In the genomic region with DNA sequence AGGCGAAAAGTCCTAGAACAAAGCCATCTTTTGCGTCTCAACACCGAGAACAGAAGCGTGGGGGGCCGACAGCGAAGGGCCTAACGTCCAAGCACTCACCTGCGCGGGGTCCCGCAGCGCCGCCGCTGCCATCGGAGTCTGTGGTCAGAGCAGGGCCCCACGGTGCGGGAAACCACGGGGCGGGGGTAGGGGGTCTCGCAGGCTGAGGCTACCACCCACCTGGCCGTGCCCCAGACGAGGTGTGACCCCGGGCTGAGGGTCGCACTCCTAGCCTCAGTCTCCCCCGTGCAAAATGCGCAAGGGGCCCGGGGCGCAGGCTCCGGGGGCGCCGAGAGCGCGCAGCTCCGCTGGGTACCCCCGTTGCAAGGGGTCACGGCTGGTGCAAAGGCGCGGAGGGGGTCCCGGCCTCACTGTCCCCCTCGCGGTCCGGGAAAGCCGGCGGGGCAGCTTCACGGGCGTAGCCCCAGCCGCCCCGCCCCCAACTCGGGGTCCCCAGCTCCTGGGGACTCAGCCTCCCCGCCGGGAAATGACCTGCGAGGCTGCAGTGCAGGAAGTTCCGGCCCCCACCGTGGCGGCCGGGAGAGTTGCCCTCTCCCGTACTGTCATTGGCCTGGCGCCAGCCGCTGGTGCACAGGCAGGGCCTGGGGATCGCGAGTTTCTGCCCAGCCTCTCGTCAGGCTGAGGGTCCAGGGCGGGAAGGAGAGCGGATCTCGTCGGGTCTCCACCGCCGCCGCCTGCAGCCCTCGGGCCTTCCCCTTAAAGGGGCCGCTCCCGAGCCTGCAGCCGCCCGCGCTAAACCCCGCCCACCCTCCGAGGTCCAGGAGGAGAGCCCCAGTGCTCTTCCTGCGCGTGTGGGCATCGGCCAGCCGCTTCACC, we compare ENCODE assay signal across 8 cellular contexts. TPM values are rescaled to one million over a fixed set of nuclear protein-coding genes. Genes with fewer than 3 reads are reported as not detected.
DNase-seq lines count a peak whose midpoint lies in the region; ATAC-seq and TF ChIP-seq lines count a peak whose summit lies in the region.

Gene ZNF792, minus strand, starts transcription at position 699 of the 876 bp plus-strand sequence. Its CDS starts 567 bp downstream, at position 132.

- POLR2A ChIA-PET in naive thymus-derived CD4-positive, alpha-beta T cell (lab: Charles Lee) = interaction anchor here (1.1 to 5.5 kb wide), 12 partner anchors 11 to 286 kb away, joined by 3 to 35 read pairs (median 6); partner anchors contain the start of genes GRAMD1A, ZNF181, ZNF30 and ZNF302

- H3K27ac ChIP-seq in naive thymus-derived CD4-positive, alpha-beta T cell (ENCODE audit: low read depth, low read length) = peak within 1 kb of the TSS; percentile 80

- H3K9me3 Mint-ChIP-seq in activated T-cell treated with anti-CD3 and anti-CD28 coated beads, Interleukin-2, amount 50 U/mL, for 72 hours = peaks cover 19 to 33% of the 10 kb centered on the region in 2 donors
- H3K9me3 Mint-ChIP-seq in naive thymus-derived CD4-positive, alpha-beta T cell = peaks cover 8 to 83% (median 63%) of the 10 kb centered on the region in 11 donors

- ATAC-seq in GM18498 (IDR thresholded peaks at IDR 0.05; ENCODE audit: unreplicated experiment) = peak; percentile 71
- ATAC-seq in HG03280 (IDR thresholded peaks at IDR 0.05; ENCODE audit: unreplicated experiment) = peak; percentile 55
- peak; percentile 84 to 88 for ATAC-seq in activated T-cell treated with anti-CD3 and anti-CD28 coated beads, Interleukin-2, amount 50 U/mL, for 72 hours (replicated peaks in 1 of 2)
- peak; percentile 63 for ATAC-seq in naive thymus-derived CD4-positive, alpha-beta T cell

- H3K4me3 Mint-ChIP-seq in activated T-cell treated with anti-CD3 and anti-CD28 coated beads, Interleukin-2, amount 50 U/mL, for 72 hours = peak within 1 kb of the TSS; percentile 98
- H3K4me3 Mint-ChIP-seq in naive thymus-derived CD4-positive, alpha-beta T cell = peak within 1 kb of the TSS; percentile 90 to 98 (median 96)

- peaks cover 45 to 47% of the 10 kb centered on the region in 2 donors for H3K36me3 Mint-ChIP-seq in activated T-cell treated with anti-CD3 and anti-CD28 coated beads, Interleukin-2, amount 50 U/mL, for 72 hours (ENCODE audit: insufficient read depth in 2 of 2)
- peaks cover 41 to 56% (median 50%) of the 10 kb centered on the region in 5 donors for H3K36me3 Mint-ChIP-seq in naive thymus-derived CD4-positive, alpha-beta T cell

- H3K27me3 Mint-ChIP-seq in activated T-cell treated with anti-CD3 and anti-CD28 coated beads, Interleukin-2, amount 50 U/mL, for 72 hours (ENCODE audit: low read depth) = no peaks in the 10 kb centered on the region
- H3K27me3 Mint-ChIP-seq in naive thymus-derived CD4-positive, alpha-beta T cell = peaks cover 0 to under 1% (median 0%) of the 10 kb centered on the region in 5 donors

- peaks cover 14 to 17% of the 10 kb centered on the region in 2 donors for H3K4me1 ChIP-seq in naive thymus-derived CD4-positive, alpha-beta T cell (ENCODE audit: control insufficient read depth in 2 of 2, insufficient read depth in 2 of 2, low read length in 2 of 2)

- H3K27ac Mint-ChIP-seq in activated T-cell treated with anti-CD3 and anti-CD28 coated beads, Interleukin-2, amount 50 U/mL, for 72 hours = peak within 1 kb of the TSS; percentile 21
- H3K27ac Mint-ChIP-seq in naive thymus-derived CD4-positive, alpha-beta T cell = peak within 1 kb of the TSS; percentile 86 to 99 (median 93)

- CTCF ChIA-PET in naive thymus-derived CD4-positive, alpha-beta T cell (lab: Charles Lee) = no interaction called here

- intact Hi-C loops in naive thymus-derived CD4-positive, alpha-beta T cell (cut with micrococcal nuclease) = loop anchor here (2.0 to 5.0 kb wide), 4 partner anchors 36 to 286 kb away; partner anchors contain the start of genes ZNF30 (in 2 of the 2), SCGB2B2 (in 1 of the 2), ZNF302 (in 1 of the 2) and ZNF599 (in 1 of the 2)

- no peak for TF ChIP-seq CTCF in fibroblast of mammary gland (conservative IDR thresholded peaks at IDR 0.05; ENCODE audit: control insufficient read depth, insufficient read depth, low read depth, low read length)

- H3K4me1 Mint-ChIP-seq in activated T-cell treated with anti-CD3 and anti-CD28 coated beads, Interleukin-2, amount 50 U/mL, for 72 hours (ENCODE audit: low read depth) = peaks cover 25% of the 10 kb centered on the region
- peaks cover 21 to 42% (median 26%) of the 10 kb centered on the region in 7 donors for H3K4me1 Mint-ChIP-seq in naive thymus-derived CD4-positive, alpha-beta T cell

- DNase-seq in 8988T (peak; percentile 83), NOMO-1 treated with dmso at 0.1 percent for 144 hours (lab: John Stamatoyannopoulos, UW; ENCODE audit: unreplicated experiment) (peak; percentile 9), fibroblast of mammary gland (ENCODE audit: low read depth) (peak; percentile 18), stromal cell of bone marrow (ENCODE audit: low read depth) (peak; percentile 7)
- DNase-seq in activated T-cell treated with anti-CD3 and anti-CD28 coated beads, Interleukin-2, amount 50 U/mL, for 72 hours = peak; percentile 68 to 71
- DNase-seq in naive thymus-derived CD4-positive, alpha-beta T cell = peak; percentile 20 to 67 (median 36)

- H3K36me3 ChIP-seq in naive thymus-derived CD4-positive, alpha-beta T cell (ENCODE audit: control insufficient read depth in 2 of 3, insufficient read depth in 3 of 3, low read length in 3 of 3) = peaks cover 21 to 44% (median 22%) of the 10 kb centered on the region in 3 experiments

- H3K4me3 ChIP-seq in fibroblast of mammary gland (ENCODE audit: control insufficient read depth, low read depth, low read length) = peak within 1 kb of the TSS; percentile 65
- peak within 1 kb of the TSS; percentile 74 for H3K4me3 ChIP-seq in naive thymus-derived CD4-positive, alpha-beta T cell (ENCODE audit: low read length)

- H3K27me3 ChIP-seq in naive thymus-derived CD4-positive, alpha-beta T cell (ENCODE audit: control insufficient read depth in 2 of 2, insufficient read depth in 2 of 2, low read length in 2 of 2) = no peaks in the 10 kb centered on the region

- H3K9me3 ChIP-seq in naive thymus-derived CD4-positive, alpha-beta T cell (ENCODE audit: control insufficient read depth in 2 of 3, low read length in 3 of 3) = peaks cover 26 to 53% (median 38%) of the 10 kb centered on the region in 3 experiments

RNA-seq across cellular contexts. Expression of gene ZNF792, which starts in this region (rescaled TPM):
- 1 to 10 TPM; 8.3 to 9.1 TPM for total RNA-seq in activated T-cell treated with anti-CD3 and anti-CD28 coated beads, Interleukin-2, amount 50 U/mL, for 72 hours
- 10 to 100 TPM; 11.0 to 33.9 (median 14.7) TPM for total RNA-seq in naive thymus-derived CD4-positive, alpha-beta T cell
- polyA plus RNA-seq in naive thymus-derived CD4-positive, alpha-beta T cell = 10 to 100 TPM; 18.3 to 23.5 TPM

Comparison
In these comparisons a context has a peak if more than half of its experiments do, and no peak if none do; other contexts are left out.
1. Peak in every context shown above with its lines: DNase-seq, ATAC-seq, H3K4me3 ChIP-seq and H3K27ac ChIP-seq.
2. DNase-seq: peak in every context shown above with its lines; median percentile 83 in 8988T; 70 in activated T-cell treated with anti-CD3 and anti-CD28 coated beads, Interleukin-2, amount 50 U/mL, for 72 hours; 36 in naive thymus-derived CD4-positive, alpha-beta T cell; 18 in fibroblast of mammary gland; 9 in NOMO-1 treated with dmso at 0.1 percent for 144 hours; 7 in stromal cell of bone marrow.